1 cellular context compared by ENCODE assay signal in genomic region chr6:139373154-139373927, GRCh38.
TF ChIP-seq lines count a peak whose summit lies in the region.

No MANE protein-coding gene starts in this region.

TF ChIP-seq in HepG2, 621 proteins besides CTCF, POLR2A, EP300 and RAD21 (continued from another document):
- peak; percentile 79; the same call in 1 of the 2 replicates for TF ChIP-seq UBTF (CRISPR knock-in tag; IDR thresholded peaks at IDR 0.05)
- peak; percentile 26; the same call in 1 of the 2 replicates for TF ChIP-seq ZBTB14 (CRISPR knock-in tag; IDR thresholded peaks at IDR 0.05)
